Comparison of ENCODE assay signal across 1 cellular context in the genomic region with DNA sequence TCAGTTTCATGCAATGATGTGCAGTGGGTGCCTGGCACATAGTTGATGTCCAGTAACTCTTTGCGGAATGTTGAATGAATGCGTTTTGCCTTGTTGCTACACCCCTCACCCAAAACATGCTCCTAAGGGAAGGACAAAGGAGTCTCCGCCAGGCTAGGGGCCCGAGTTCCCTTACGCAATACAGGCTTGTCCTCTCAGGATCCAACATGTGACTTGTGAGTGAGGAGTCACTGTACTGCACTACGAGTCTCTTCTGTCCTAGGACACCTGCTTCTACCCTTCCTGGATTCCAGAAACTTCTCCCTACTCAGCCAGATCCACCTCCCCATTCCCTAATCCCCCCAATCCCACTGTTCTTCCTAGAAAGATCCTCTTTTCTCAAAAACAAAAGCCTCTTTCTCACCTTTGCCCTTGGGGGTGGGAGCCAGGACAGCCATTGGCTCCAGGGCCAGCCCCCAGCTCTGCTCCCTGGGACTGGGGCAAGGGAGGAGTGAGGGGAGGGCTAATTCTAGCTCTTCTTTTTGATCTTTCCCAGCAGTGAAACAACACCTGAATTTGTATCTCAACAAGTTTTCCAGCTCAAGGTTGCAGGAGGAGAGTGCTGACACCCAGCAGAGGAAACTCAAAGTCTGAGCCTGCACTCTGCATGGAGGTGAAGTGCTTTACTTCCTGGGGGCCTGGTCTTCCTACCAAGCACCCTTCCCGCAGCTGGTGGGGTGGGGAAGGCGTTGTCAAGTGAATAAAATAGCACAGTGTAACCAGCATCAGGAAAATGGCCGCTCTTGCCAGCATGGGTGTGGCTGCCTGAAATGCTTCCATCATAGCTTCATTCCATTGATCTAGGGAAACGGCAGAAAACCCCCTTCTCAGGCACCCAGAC.
TF ChIP-seq lines count a peak whose summit lies in the region.

No MANE protein-coding gene starts in this region.

TF ChIP-seq in IMR-90, 13 proteins besides CTCF, POLR2A, EP300 and RAD21:
- TF ChIP-seq CHD1 (IDR thresholded peaks at IDR 0.05; ENCODE audit: low read depth, low read length) (no peak), CEBPB (IDR thresholded peaks at IDR 0.05; ENCODE audit: low read depth, low read length) (peak; percentile 28; the same call in 1 of the 2 replicates)
TF ChIP-seq in IMR-90: peak in this region for 1.
